Comparison of ENCODE assay signal across 2 cellular contexts in the genomic region with DNA sequence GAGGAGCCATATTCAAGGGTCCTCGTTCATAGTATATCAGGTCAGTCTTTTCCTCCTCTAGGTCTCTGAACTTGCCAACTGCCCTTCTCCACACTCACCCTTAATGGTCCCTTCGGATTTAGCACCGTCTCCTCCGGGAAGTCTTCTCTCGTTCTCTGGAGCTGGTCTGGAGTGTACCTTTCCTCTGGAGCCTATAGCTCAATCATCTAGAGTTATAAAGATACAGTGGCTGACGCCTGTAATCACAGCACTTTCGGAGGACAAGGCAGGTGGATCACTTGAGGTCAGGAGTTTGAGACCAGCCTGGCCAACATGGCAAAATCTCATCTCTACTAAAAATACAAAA.
TF ChIP-seq lines count a peak whose summit lies in the region.

No MANE protein-coding gene starts in this region.

TF ChIP-seq in liver, 16 proteins besides CTCF, POLR2A, EP300 and RAD21 (continued from another document):
- TF ChIP-seq, protein P1, sequence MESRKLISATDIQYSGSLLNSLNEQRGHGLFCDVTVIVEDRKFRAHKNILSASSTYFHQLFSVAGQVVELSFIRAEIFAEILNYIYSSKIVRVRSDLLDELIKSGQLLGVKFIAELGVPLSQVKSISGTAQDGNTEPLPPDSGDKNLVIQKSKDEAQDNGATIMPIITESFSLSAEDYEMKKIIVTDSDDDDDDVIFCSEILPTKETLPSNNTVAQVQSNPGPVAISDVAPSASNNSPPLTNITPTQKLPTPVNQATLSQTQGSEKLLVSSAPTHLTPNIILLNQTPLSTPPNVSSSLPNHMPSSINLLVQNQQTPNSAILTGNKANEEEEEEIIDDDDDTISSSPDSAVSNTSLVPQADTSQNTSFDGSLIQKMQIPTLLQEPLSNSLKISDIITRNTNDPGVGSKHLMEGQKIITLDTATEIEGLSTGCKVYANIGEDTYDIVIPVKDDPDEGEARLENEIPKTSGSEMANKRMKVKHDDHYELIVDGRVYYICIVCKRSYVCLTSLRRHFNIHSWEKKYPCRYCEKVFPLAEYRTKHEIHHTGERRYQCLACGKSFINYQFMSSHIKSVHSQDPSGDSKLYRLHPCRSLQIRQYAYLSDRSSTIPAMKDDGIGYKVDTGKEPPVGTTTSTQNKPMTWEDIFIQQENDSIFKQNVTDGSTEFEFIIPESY (IDR thresholded peaks at IDR 0.05) = no peak
- no peak for TF ChIP-seq JUND (IDR thresholded peaks at IDR 0.05)
- no peak for TF ChIP-seq RXRA (IDR thresholded peaks at IDR 0.05)
- no peak for TF ChIP-seq NR2F2 (IDR thresholded peaks at IDR 0.05)
- no peak for TF ChIP-seq SP1 (IDR thresholded peaks at IDR 0.05)
- no peak for TF ChIP-seq GABPA (IDR thresholded peaks at IDR 0.05 in 1 of 2, conservative IDR thresholded peaks at IDR 0.05 in 1 of 2)
- no peak for TF ChIP-seq FOXA2 (IDR thresholded peaks at IDR 0.05)
- TF ChIP-seq, protein P2, sequence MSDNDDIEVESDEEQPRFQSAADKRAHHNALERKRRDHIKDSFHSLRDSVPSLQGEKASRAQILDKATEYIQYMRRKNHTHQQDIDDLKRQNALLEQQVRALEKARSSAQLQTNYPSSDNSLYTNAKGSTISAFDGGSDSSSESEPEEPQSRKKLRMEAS (IDR thresholded peaks at IDR 0.05) = no peak
- TF ChIP-seq HNF4G (IDR thresholded peaks at IDR 0.05) = no peak
- TF ChIP-seq YY1 (IDR thresholded peaks at IDR 0.05) = no peak
- TF ChIP-seq, protein P3, sequence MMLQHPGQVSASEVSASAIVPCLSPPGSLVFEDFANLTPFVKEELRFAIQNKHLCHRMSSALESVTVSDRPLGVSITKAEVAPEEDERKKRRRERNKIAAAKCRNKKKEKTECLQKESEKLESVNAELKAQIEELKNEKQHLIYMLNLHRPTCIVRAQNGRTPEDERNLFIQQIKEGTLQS (IDR thresholded peaks at IDR 0.05) = no peak

TF ChIP-seq in SK-N-SH, 30 proteins besides CTCF, POLR2A, EP300 and RAD21:
- TF ChIP-seq, protein P4, sequence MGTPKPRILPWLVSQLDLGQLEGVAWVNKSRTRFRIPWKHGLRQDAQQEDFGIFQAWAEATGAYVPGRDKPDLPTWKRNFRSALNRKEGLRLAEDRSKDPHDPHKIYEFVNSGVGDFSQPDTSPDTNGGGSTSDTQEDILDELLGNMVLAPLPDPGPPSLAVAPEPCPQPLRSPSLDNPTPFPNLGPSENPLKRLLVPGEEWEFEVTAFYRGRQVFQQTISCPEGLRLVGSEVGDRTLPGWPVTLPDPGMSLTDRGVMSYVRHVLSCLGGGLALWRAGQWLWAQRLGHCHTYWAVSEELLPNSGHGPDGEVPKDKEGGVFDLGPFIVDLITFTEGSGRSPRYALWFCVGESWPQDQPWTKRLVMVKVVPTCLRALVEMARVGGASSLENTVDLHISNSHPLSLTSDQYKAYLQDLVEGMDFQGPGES (IDR thresholded peaks at IDR 0.05; ENCODE audit: low read depth, low read length) = no peak
- TF ChIP-seq TEAD4 (IDR thresholded peaks at IDR 0.05; ENCODE audit: borderline replicate concordance, insufficient read depth) (no peak), FOSL2 (IDR thresholded peaks at IDR 0.05; ENCODE audit: borderline replicate concordance, low read depth) (no peak), GATA2 (CRISPR knock-in tag; IDR thresholded peaks at IDR 0.05) (no peak), RFX5 (IDR thresholded peaks at IDR 0.05; ENCODE audit: low read length) (no peak), RXRA (IDR thresholded peaks at IDR 0.05; ENCODE audit: borderline replicate concordance, low read depth) (no peak), FOXM1 (IDR thresholded peaks at IDR 0.05; ENCODE audit: low read depth) (no peak), TCF12 (IDR thresholded peaks at IDR 0.05) (no peak), CHD2 (IDR thresholded peaks at IDR 0.05; ENCODE audit: low read length, partially characterized antibody) (no peak)
- TF ChIP-seq, protein P5, sequence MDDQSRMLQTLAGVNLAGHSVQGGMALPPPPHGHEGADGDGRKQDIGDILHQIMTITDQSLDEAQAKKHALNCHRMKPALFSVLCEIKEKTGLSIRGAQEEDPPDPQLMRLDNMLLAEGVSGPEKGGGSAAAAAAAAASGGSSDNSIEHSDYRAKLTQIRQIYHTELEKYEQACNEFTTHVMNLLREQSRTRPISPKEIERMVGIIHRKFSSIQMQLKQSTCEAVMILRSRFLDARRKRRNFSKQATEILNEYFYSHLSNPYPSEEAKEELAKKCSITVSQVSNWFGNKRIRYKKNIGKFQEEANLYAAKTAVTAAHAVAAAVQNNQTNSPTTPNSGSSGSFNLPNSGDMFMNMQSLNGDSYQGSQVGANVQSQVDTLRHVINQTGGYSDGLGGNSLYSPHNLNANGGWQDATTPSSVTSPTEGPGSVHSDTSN (IDR thresholded peaks at IDR 0.05) = no peak
- TF ChIP-seq, protein P6, sequence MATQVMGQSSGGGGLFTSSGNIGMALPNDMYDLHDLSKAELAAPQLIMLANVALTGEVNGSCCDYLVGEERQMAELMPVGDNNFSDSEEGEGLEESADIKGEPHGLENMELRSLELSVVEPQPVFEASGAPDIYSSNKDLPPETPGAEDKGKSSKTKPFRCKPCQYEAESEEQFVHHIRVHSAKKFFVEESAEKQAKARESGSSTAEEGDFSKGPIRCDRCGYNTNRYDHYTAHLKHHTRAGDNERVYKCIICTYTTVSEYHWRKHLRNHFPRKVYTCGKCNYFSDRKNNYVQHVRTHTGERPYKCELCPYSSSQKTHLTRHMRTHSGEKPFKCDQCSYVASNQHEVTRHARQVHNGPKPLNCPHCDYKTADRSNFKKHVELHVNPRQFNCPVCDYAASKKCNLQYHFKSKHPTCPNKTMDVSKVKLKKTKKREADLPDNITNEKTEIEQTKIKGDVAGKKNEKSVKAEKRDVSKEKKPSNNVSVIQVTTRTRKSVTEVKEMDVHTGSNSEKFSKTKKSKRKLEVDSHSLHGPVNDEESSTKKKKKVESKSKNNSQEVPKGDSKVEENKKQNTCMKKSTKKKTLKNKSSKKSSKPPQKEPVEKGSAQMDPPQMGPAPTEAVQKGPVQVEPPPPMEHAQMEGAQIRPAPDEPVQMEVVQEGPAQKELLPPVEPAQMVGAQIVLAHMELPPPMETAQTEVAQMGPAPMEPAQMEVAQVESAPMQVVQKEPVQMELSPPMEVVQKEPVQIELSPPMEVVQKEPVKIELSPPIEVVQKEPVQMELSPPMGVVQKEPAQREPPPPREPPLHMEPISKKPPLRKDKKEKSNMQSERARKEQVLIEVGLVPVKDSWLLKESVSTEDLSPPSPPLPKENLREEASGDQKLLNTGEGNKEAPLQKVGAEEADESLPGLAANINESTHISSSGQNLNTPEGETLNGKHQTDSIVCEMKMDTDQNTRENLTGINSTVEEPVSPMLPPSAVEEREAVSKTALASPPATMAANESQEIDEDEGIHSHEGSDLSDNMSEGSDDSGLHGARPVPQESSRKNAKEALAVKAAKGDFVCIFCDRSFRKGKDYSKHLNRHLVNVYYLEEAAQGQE (IDR thresholded peaks at IDR 0.05; ENCODE audit: low read depth, low read length) = no peak
